ENCODE assay signal across 16 cellular contexts in genomic region chr6:134152767-134153485, GRCh38.
"Had no signal": no experiment of that assay in that cellular context is flagged by ENCODE, and none has a peak within 500 bp of the region (broad histone marks: within the 10 kb centered on the region; RNA-seq: fewer than 3 reads in every experiment).

No MANE protein-coding gene starts in this region.

- H3K4me3 Mint-ChIP-seq: activated CD8-positive, alpha-beta T cell treated with anti-CD3 and anti-CD28 coated beads for 36 hours; activated naive CD4-positive, alpha-beta T cell treated with anti-CD3 and anti-CD28 coated beads for 36 hours; activated T-cell treated with anti-CD3 and anti-CD28 coated beads, Interleukin-2, amount 50 U/mL, for 24 hours; memory B cell; naive B cell; stimulated activated naive CD8-positive, alpha-beta T cell treated with anti-CD3 and anti-CD28 coated beads, Interleukin-15, Interleukin-2, amounts not matched to agents 100 ng/mL and 50 ng/mL, for 24 hours; type B pancreatic cell had no signal

- H3K36me3 ChIP-seq: gastrocnemius medialis, heart left ventricle, suprapubic skin had no signal

- ATAC-seq: activated CD8-positive, alpha-beta T cell treated with anti-CD3 and anti-CD28 coated beads for 36 hours; esophagus mucosa; gastrocnemius medialis; mucosa of descending colon had no signal

- H3K27ac Mint-ChIP-seq: activated CD8-positive, alpha-beta T cell treated with anti-CD3 and anti-CD28 coated beads for 36 hours; activated naive CD4-positive, alpha-beta T cell treated with anti-CD3 and anti-CD28 coated beads for 36 hours; activated T-cell treated with anti-CD3 and anti-CD28 coated beads, Interleukin-2, amount 50 U/mL, for 24 hours; memory B cell; stimulated activated naive CD8-positive, alpha-beta T cell treated with anti-CD3 and anti-CD28 coated beads, Interleukin-15, Interleukin-2, amounts not matched to agents 100 ng/mL and 50 ng/mL, for 24 hours; type B pancreatic cell had no signal

- DNase-seq: activated CD4-positive, alpha-beta T cell treated with anti-CD3 and anti-CD28 coated beads for 4 hours; activated CD8-positive, alpha-beta T cell treated with anti-CD3 and anti-CD28 coated beads for 36 hours; activated naive CD4-positive, alpha-beta T cell treated with anti-CD3 and anti-CD28 coated beads for 36 hours; activated T-cell treated with anti-CD3 and anti-CD28 coated beads, Interleukin-2, amount 50 U/mL, for 24 hours; anterior cingulate cortex; cerebellar nuclear complex; cortex of kidney; gastrocnemius medialis; heart left ventricle; mucosa of descending colon; naive B cell had no signal

- H3K4me1 ChIP-seq: suprapubic skin had no signal

- H3K4me3 ChIP-seq: gastrocnemius medialis, heart left ventricle, mucosa of descending colon, suprapubic skin had no signal

- H3K27me3 Mint-ChIP-seq: activated T-cell treated with anti-CD3 and anti-CD28 coated beads, Interleukin-2, amount 50 U/mL, for 24 hours; naive B cell; stimulated activated naive CD8-positive, alpha-beta T cell treated with anti-CD3 and anti-CD28 coated beads, Interleukin-15, Interleukin-2, amounts not matched to agents 100 ng/mL and 50 ng/mL, for 24 hours had no signal

- H3K27ac ChIP-seq: gastrocnemius medialis, heart left ventricle, suprapubic skin had no signal

- H3K9me3 ChIP-seq: gastrocnemius medialis, heart left ventricle, mucosa of descending colon, suprapubic skin had no signal

- H3K36me3 Mint-ChIP-seq: memory B cell, naive B cell, type B pancreatic cell had no signal

- H3K27me3 ChIP-seq: gastrocnemius medialis, heart left ventricle, suprapubic skin had no signal

- H3K9me3 Mint-ChIP-seq: activated CD8-positive, alpha-beta T cell treated with anti-CD3 and anti-CD28 coated beads for 36 hours; activated naive CD4-positive, alpha-beta T cell treated with anti-CD3 and anti-CD28 coated beads for 36 hours; activated T-cell treated with anti-CD3 and anti-CD28 coated beads, Interleukin-2, amount 50 U/mL, for 24 hours; memory B cell; naive B cell; stimulated activated naive CD8-positive, alpha-beta T cell treated with anti-CD3 and anti-CD28 coated beads, Interleukin-15, Interleukin-2, amounts not matched to agents 100 ng/mL and 50 ng/mL, for 24 hours; type B pancreatic cell had no signal

- H3K4me1 Mint-ChIP-seq: memory B cell, naive B cell had no signal
